Comparison of ENCODE assay signal across 8 cellular contexts in the genomic region with DNA sequence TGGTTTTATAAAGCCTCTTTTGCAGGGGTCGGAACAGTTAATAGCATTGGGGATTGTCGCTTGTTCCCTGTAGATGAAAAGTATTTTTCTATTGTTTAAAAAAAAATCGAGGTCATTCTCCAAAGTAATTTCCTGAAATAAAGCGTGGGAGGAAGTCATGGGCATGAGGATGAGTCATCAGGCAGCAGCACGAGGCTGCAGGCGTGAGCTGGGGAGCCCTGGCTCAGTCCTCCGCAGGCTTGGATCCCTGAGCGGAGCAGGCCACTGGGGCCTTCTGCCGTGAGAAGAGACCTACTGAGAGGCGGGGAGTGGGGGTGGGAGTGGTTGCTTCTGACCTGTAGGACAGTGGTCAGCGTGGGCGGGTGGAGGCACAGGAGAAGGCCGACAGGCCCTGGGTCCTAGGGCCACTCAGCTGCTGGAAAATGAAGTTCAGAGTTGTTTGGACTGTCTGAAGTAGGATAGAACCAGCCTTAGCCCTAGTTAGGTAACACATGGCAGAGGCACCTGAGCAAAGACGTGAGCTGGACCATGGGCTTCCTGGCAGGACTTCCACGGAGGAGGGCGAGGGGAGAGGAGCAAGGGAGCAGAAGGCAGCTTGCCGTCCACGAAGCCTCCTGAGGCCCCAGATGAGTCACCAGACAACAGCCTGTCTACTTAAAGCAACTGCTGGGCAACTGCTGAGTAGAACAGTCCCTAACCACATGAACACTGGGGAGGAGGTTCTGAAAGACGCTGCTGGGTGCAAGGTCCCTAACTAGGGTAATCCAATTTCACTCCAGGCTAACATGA. TPM values are rescaled to one million over a fixed set of nuclear protein-coding genes. Genes with fewer than 3 reads are reported as not detected.
A peak's percentile ranks its signal among the peaks of the same experiment; 100 is the strongest.
DNase-seq lines count a peak whose midpoint lies in the region; ATAC-seq and TF ChIP-seq lines count a peak whose summit lies in the region.

No MANE protein-coding gene starts in this region.

- H3K27me3 Mint-ChIP-seq in CD8-positive, alpha-beta T cell (ENCODE audit: low read depth) = no peaks in the 10 kb centered on the region
- no peaks in the 10 kb centered on the region for H3K27me3 Mint-ChIP-seq in T-helper 17 cell

- CTCF ChIA-PET in CD8-positive, alpha-beta T cell (lab: Charles Lee) = interaction anchor here (1.0 to 1.7 kb wide), 3 partner anchors 11 to 55 kb away, joined by 3 to 5 read pairs (median 3); no protein-coding TSS in a partner anchor

- POLR2A ChIA-PET in CD8-positive, alpha-beta T cell (lab: Charles Lee) = no interaction called here

- H3K4me1 ChIP-seq in CD8-positive, alpha-beta T cell (ENCODE audit: insufficient read depth, low read length) = peaks cover 13% of the 10 kb centered on the region

- TF ChIP-seq CTCF in CD8-positive, alpha-beta T cell (IDR thresholded peaks at IDR 0.05) = no peak

- peak in 2 of 7 experiments; percentile 30 to 53 for DNase-seq in CD8-positive, alpha-beta T cell
- peak; percentile 30 to 56 (median 35) for DNase-seq in T-helper 17 cell
- peak; percentile 81 for DNase-seq in cerebellar cortex (ENCODE audit: low spot score)
- DNase-seq in left lobe of liver (ENCODE audit: low spot score) = peak; percentile 57
- DNase-seq in stimulated activated CD4-positive, alpha-beta T cell treated with anti-CD3 and anti-CD28 coated beads, Interleukin-4, amount 100 ng/mL, for 4 hours = peak; percentile 7 to 30
- no peak for DNase-seq in cerebellar nuclear complex (lab: John Stamatoyannopoulos, UW)

- no peaks in the 10 kb centered on the region for H3K9me3 ChIP-seq in CD8-positive, alpha-beta T cell (ENCODE audit: low read length)
- H3K9me3 ChIP-seq in T-helper 17 cell (ENCODE audit: control insufficient read depth, low read length, poor library complexity, severe bottlenecking) = no peaks in the 10 kb centered on the region

- H3K27ac ChIP-seq in CD8-positive, alpha-beta T cell (ENCODE audit: low read depth, low read length) = no peak overlapping the region

- no peak overlapping the region for H3K4me3 Mint-ChIP-seq in CD8-positive, alpha-beta T cell
- H3K4me3 Mint-ChIP-seq in T-helper 17 cell = peak overlapping the region; percentile 80

- H3K36me3 ChIP-seq in CD8-positive, alpha-beta T cell (ENCODE audit: insufficient read depth, low read length) = no peaks in the 10 kb centered on the region

- H3K4me3 ChIP-seq in CD8-positive, alpha-beta T cell (ENCODE audit: low read depth, low read length) = no peak overlapping the region

- peaks cover 1% of the 10 kb centered on the region for H3K36me3 Mint-ChIP-seq in CD8-positive, alpha-beta T cell
- no peaks in the 10 kb centered on the region for H3K36me3 Mint-ChIP-seq in T-helper 17 cell (ENCODE audit: low read depth)

- peak; percentile 40 for ATAC-seq in CD8-positive, alpha-beta T cell
- ATAC-seq in HG02870 (IDR thresholded peaks at IDR 0.05; ENCODE audit: unreplicated experiment) = peak; percentile 72
- peak; percentile 89 for ATAC-seq in T-helper 17 cell
- peak; percentile 83 for ATAC-seq in left lobe of liver
- no peak for ATAC-seq in GM21360 (IDR thresholded peaks at IDR 0.05; ENCODE audit: unreplicated experiment)

- H3K27me3 ChIP-seq in CD8-positive, alpha-beta T cell (ENCODE audit: insufficient read depth, low read length) = no peaks in the 10 kb centered on the region

- H3K27ac Mint-ChIP-seq in CD8-positive, alpha-beta T cell = no peak overlapping the region
- H3K27ac Mint-ChIP-seq in T-helper 17 cell = peak overlapping the region; percentile 97

- peaks cover 9% of the 10 kb centered on the region for H3K9me3 Mint-ChIP-seq in CD8-positive, alpha-beta T cell

- intact Hi-C loops in CD8-positive, alpha-beta T cell (cut with DNase I, micrococcal nuclease) = no loop called here

- H3K4me1 Mint-ChIP-seq in CD8-positive, alpha-beta T cell (ENCODE audit: low read depth) = peaks cover 26% of the 10 kb centered on the region
- H3K4me1 Mint-ChIP-seq in T-helper 17 cell = peaks cover 27% of the 10 kb centered on the region

RNA-seq across cellular contexts. Expression of a gene that starts 21.1 kb away (rescaled TPM):
- 1 to 10 TPM; 7.5 to 7.8 TPM for total RNA-seq in CD8-positive, alpha-beta T cell
- total RNA-seq in T-helper 17 cell = 10 to 100 TPM; 38.7 to 49.8 TPM
- total RNA-seq in left lobe of liver = 3.9 TPM

RNA-seq across cellular contexts. Expression of a gene that starts 56.5 kb away (rescaled TPM):
- 100 to 1,000 TPM; 207 to 212 TPM for total RNA-seq in CD8-positive, alpha-beta T cell
- total RNA-seq in T-helper 17 cell (100 to 1,000 TPM; 154 to 176 TPM), left lobe of liver (25.5 TPM)

Comparison
In these comparisons a context has a peak if more than half of its experiments do, and no peak if none do; other contexts are left out.
1. DNase-seq: peak in T-helper 17 cell (3 of 3), cerebellar cortex (single experiment), left lobe of liver (single experiment) and stimulated activated CD4-positive, alpha-beta T cell treated with anti-CD3 and anti-CD28 coated beads, Interleukin-4, amount 100 ng/mL, for 4 hours (2 of 2); none in cerebellar nuclear complex (0 of 2).